ENCODE assay signal across 8 cellular contexts in genomic region chr19:38213911-38214625, GRCh38. TPM values are rescaled to one million over a fixed set of nuclear protein-coding genes. Genes with fewer than 3 reads are reported as not detected.
DNase-seq lines count a peak whose midpoint lies in the region; ATAC-seq and TF ChIP-seq lines count a peak whose summit lies in the region.

No MANE protein-coding gene starts in this region.

- intact Hi-C loops in heart right ventricle (cut with DNase I) = loop anchor here in 1 of 10 donors (10.0 kb wide), 1 partner anchor 69 kb away; no protein-coding TSS in a partner anchor
- intact Hi-C loops in spleen (cut with DNase I; ENCODE audit: low total_unique reads) = no loop called here

- H4K8ac ChIP-seq in mesenchymal stem cell (ENCODE audit: low read length) = no peak overlapping the region

- H2AK5ac ChIP-seq in mesenchymal stem cell (ENCODE audit: low read length, severe bottlenecking) = no peak overlapping the region

- H2BK15ac ChIP-seq in mesenchymal stem cell (ENCODE audit: low read depth, poor library complexity, severe bottlenecking) = no peak overlapping the region

- DNase-seq in NCI-H226 (peak; percentile 85), mesenchymal stem cell (peak; percentile 34), type B pancreatic cell (ENCODE audit: extremely low spot score, unreplicated experiment) (no peak), heart right ventricle (no peak), spleen (no peak)

- H3K27ac Mint-ChIP-seq in activated T-helper 17 cell treated with anti-CD3 and anti-CD28 coated beads, Interleukin-2, amount 50 U/mL, for 72 hours = peak overlapping the region; percentile 91
- peak overlapping the region; percentile 41 for H3K27ac Mint-ChIP-seq in type B pancreatic cell

- H2BK12ac ChIP-seq in mesenchymal stem cell (ENCODE audit: low read length in 2 of 2) = no peak overlapping the region

- H3K4me2 ChIP-seq in mesenchymal stem cell (ENCODE audit: low read length, poor library complexity, severe bottlenecking) = no peak overlapping the region

- TF ChIP-seq CTCF in type B pancreatic cell (conservative IDR thresholded peaks at IDR 0.05) = no peak
- TF ChIP-seq CTCF in heart right ventricle (IDR thresholded peaks at IDR 0.05) = no peak
- no peak for TF ChIP-seq CTCF in spleen (IDR thresholded peaks at IDR 0.05 in 8 of 11, conservative IDR thresholded peaks at IDR 0.05 in 3 of 11)

- H3K18ac ChIP-seq in mesenchymal stem cell (ENCODE audit: low read depth in 1 of 2, low read length in 2 of 2) = no peak overlapping the region

- H3K23ac ChIP-seq in mesenchymal stem cell (ENCODE audit: low read length in 2 of 2) = no peak overlapping the region

- no peaks in the 10 kb centered on the region for H3K9me3 ChIP-seq in mesenchymal stem cell (ENCODE audit: control insufficient read depth, low read length)
- no peaks in the 10 kb centered on the region for H3K9me3 ChIP-seq in heart right ventricle
- H3K9me3 ChIP-seq in spleen = no peaks in the 10 kb centered on the region

- ATAC-seq in GM19351 (IDR thresholded peaks at IDR 0.05; ENCODE audit: unreplicated experiment) (peak; percentile 68), heart right ventricle (no peak), HG03039 (IDR thresholded peaks at IDR 0.05; ENCODE audit: unreplicated experiment) (no peak)
- ATAC-seq in activated T-helper 17 cell treated with anti-CD3 and anti-CD28 coated beads, Interleukin-2, amount 50 U/mL, for 72 hours (replicated peaks) = peak; percentile 95

- peaks cover 7 to 15% of the 10 kb centered on the region in 2 experiments for H3K27me3 ChIP-seq in mesenchymal stem cell (ENCODE audit: control insufficient read depth in 1 of 2, insufficient read depth in 1 of 2, low read length in 2 of 2)
- H3K27me3 ChIP-seq in heart right ventricle = peaks cover 7 to 62% (median 31%) of the 10 kb centered on the region in 7 donors
- peaks cover 8 to 100% (median 60%) of the 10 kb centered on the region in 7 donors for H3K27me3 ChIP-seq in spleen (replicated peaks in 1 of 7)

- H3K79me1 ChIP-seq in mesenchymal stem cell (replicated peaks; ENCODE audit: low read length, poor library complexity, severe bottlenecking) = no peaks in the 10 kb centered on the region

- no peak overlapping the region for H2BK120ac ChIP-seq in mesenchymal stem cell (ENCODE audit: low read depth, low read length)

- H3K36me3 ChIP-seq in mesenchymal stem cell (ENCODE audit: control insufficient read depth in 1 of 2, insufficient read depth in 2 of 2, low read depth in 1 of 2, low read length in 2 of 2) = peaks cover 0 to 14% of the 10 kb centered on the region in 2 experiments
- H3K36me3 ChIP-seq in heart right ventricle = no peaks in the 10 kb centered on the region
- no peaks in the 10 kb centered on the region for H3K36me3 ChIP-seq in spleen

- H3K4me3 Mint-ChIP-seq in activated T-helper 17 cell treated with anti-CD3 and anti-CD28 coated beads, Interleukin-2, amount 50 U/mL, for 72 hours = peak overlapping the region; percentile 63
- H3K4me3 Mint-ChIP-seq in type B pancreatic cell = no peak overlapping the region

- peaks cover 16% of the 10 kb centered on the region for H3K36me3 Mint-ChIP-seq in activated T-helper 17 cell treated with anti-CD3 and anti-CD28 coated beads, Interleukin-2, amount 50 U/mL, for 72 hours (ENCODE audit: low read depth)
- peaks cover 6% of the 10 kb centered on the region for H3K36me3 Mint-ChIP-seq in type B pancreatic cell

- H3K4me1 Mint-ChIP-seq in activated T-helper 17 cell treated with anti-CD3 and anti-CD28 coated beads, Interleukin-2, amount 50 U/mL, for 72 hours = peaks cover 17% of the 10 kb centered on the region
- H3K4me1 Mint-ChIP-seq in type B pancreatic cell (ENCODE audit: unreplicated experiment) = peaks cover 18% of the 10 kb centered on the region

- no peak overlapping the region for H3K14ac ChIP-seq in mesenchymal stem cell (ENCODE audit: low read length in 2 of 2)

- H3K9ac ChIP-seq in mesenchymal stem cell (ENCODE audit: low read length) = no peak overlapping the region

- H3K4me1 ChIP-seq in mesenchymal stem cell (ENCODE audit: control insufficient read depth, insufficient read depth, low read depth, low read length) (peaks cover 39% of the 10 kb centered on the region), heart right ventricle (peaks cover under 1 to 25% (median 21%) of the 10 kb centered on the region in 9 donors), spleen (peaks cover 8 to 42% (median 25%) of the 10 kb centered on the region in 6 donors)

- WGBS in mesenchymal stem cell = 90% methylated on average over 24 of the region's 24 CpGs
- 77 to 80% methylated on average over 24 of the region's 24 CpGs for WGBS in heart right ventricle, 2 donors
- WGBS in spleen, 5 donors = 19 to 44% (median 29%) methylated on average over 21 to 24 of the region's 24 CpGs

- no peak overlapping the region for H3K4ac ChIP-seq in mesenchymal stem cell (ENCODE audit: low read depth in 1 of 2, low read length in 2 of 2)

- TF ChIP-seq POLR2A in spleen (IDR thresholded peaks at IDR 0.05) = no peak

- no peak overlapping the region for H3K27ac ChIP-seq in mesenchymal stem cell (ENCODE audit: low read length, poor library complexity, severe bottlenecking)
- no peak overlapping the region for H3K27ac ChIP-seq in heart right ventricle
- H3K27ac ChIP-seq in spleen = no peak overlapping the region

- H2AFZ ChIP-seq in mesenchymal stem cell (ENCODE audit: low read depth, low read length) = no peak overlapping the region

- no peak overlapping the region for H2BK5ac ChIP-seq in mesenchymal stem cell (ENCODE audit: low read depth, low read length, poor library complexity, severe bottlenecking)

- H3K4me3 ChIP-seq in mesenchymal stem cell (ENCODE audit: insufficient read depth in 1 of 2, low read depth in 1 of 2, low read length in 2 of 2) = no peak overlapping the region
- no peak overlapping the region for H3K4me3 ChIP-seq in heart right ventricle
- no peak overlapping the region for H3K4me3 ChIP-seq in spleen

- no peak overlapping the region for H4K91ac ChIP-seq in mesenchymal stem cell (ENCODE audit: low read length)

- peaks cover 36% of the 10 kb centered on the region for H3K27me3 Mint-ChIP-seq in activated T-helper 17 cell treated with anti-CD3 and anti-CD28 coated beads, Interleukin-2, amount 50 U/mL, for 72 hours
- peaks cover 13% of the 10 kb centered on the region for H3K27me3 Mint-ChIP-seq in type B pancreatic cell

- H3K9me3 Mint-ChIP-seq in activated T-helper 17 cell treated with anti-CD3 and anti-CD28 coated beads, Interleukin-2, amount 50 U/mL, for 72 hours = no peaks in the 10 kb centered on the region
- no peaks in the 10 kb centered on the region for H3K9me3 Mint-ChIP-seq in type B pancreatic cell

RNA-seq across cellular contexts. Expression of gene DPF1, which starts 10.0 kb away (rescaled TPM):
- 1 to 10 TPM in 1 of 2 donors, not detected in 1; 1.1 TPM for total RNA-seq in activated T-helper 17 cell treated with anti-CD3 and anti-CD28 coated beads, Interleukin-2, amount 50 U/mL, for 72 hours
- 1.4 TPM for polyA plus RNA-seq in mesenchymal stem cell (2013, experiment 1 of 2)
- 1.3 TPM for polyA plus RNA-seq in mesenchymal stem cell (2013, experiment 2 of 2)
- total RNA-seq in type B pancreatic cell (ENCODE audit: low replicate concordance) (0.93 and 12.6 TPM in 2 replicates), heart right ventricle (under 1 TPM in 6 of 10 donors, not detected in 4; 0.16 to 0.72 (median 0.30) TPM), spleen (not detected)
- polyA plus RNA-seq in heart right ventricle (under 1 TPM in 1 of 2 donors, not detected in 1; 0.09 TPM), spleen (under 1 TPM; 0.04 to 0.06 (median 0.06) TPM)

RNA-seq across cellular contexts. Expression of gene PPP1R14A, which starts 42.1 kb away (rescaled TPM):
- total RNA-seq in activated T-helper 17 cell treated with anti-CD3 and anti-CD28 coated beads, Interleukin-2, amount 50 U/mL, for 72 hours = not detected
- 61.0 TPM for polyA plus RNA-seq in mesenchymal stem cell (2013, experiment 1 of 2)
- polyA plus RNA-seq in mesenchymal stem cell (2013, experiment 2 of 2) = 54.2 TPM
- total RNA-seq in type B pancreatic cell (ENCODE audit: low replicate concordance) (14.9 and 20.7 TPM in 2 replicates), heart right ventricle (10 to 100 TPM; 11.2 to 82.6 (median 20.7) TPM), spleen (100 to 1,000 TPM in 2 of 7 donors, 10 to 100 TPM in 5; 26.1 to 102 (median 54.5) TPM)
- polyA plus RNA-seq in heart right ventricle (100 to 1,000 TPM in 1 of 2 donors, 10 to 100 TPM in 1; 45.4 to 184 TPM), spleen (100 to 1,000 TPM in 1 of 3 donors, 10 to 100 TPM in 2; 66.7 to 145 (median 97.2) TPM)

RNA-seq across cellular contexts. Expression of gene SPINT2, which starts 50.3 kb away (rescaled TPM):
- total RNA-seq in activated T-helper 17 cell treated with anti-CD3 and anti-CD28 coated beads, Interleukin-2, amount 50 U/mL, for 72 hours = 10 to 100 TPM; 21.3 to 56.6 TPM
- 6.9 TPM for polyA plus RNA-seq in mesenchymal stem cell (2013, experiment 1 of 2)
- polyA plus RNA-seq in mesenchymal stem cell (2013, experiment 2 of 2) = 7.6 TPM
- total RNA-seq in type B pancreatic cell (ENCODE audit: low replicate concordance) = 243 and 526 TPM in 2 replicates
- 10 to 100 TPM in 7 of 10 donors, 1 to 10 TPM in 3; 4.5 to 29.2 (median 12.7) TPM for total RNA-seq in heart right ventricle
- 10 to 100 TPM in 1 of 2 donors, 1 to 10 TPM in 1; 3.4 to 12.7 TPM for polyA plus RNA-seq in heart right ventricle
- 10 to 100 TPM; 41.2 to 87.8 (median 59.5) TPM for total RNA-seq in spleen
- 10 to 100 TPM; 63.2 to 82.9 (median 65.6) TPM for polyA plus RNA-seq in spleen

Comparison
In these comparisons a context has a peak if more than half of its experiments do, and no peak if none do; other contexts are left out.
1. ATAC-seq: peak in GM19351 (single experiment) and activated T-helper 17 cell treated with anti-CD3 and anti-CD28 coated beads, Interleukin-2, amount 50 U/mL, for 72 hours (single experiment); none in heart right ventricle (0 of 8) and HG03039 (single experiment).
2. DNase-seq: peak in NCI-H226 (single experiment) and mesenchymal stem cell (single experiment); none in type B pancreatic cell (single experiment), heart right ventricle (0 of 2) and spleen (single experiment).
3. RNA of gene PPP1R14A, which starts 42.1 kb away (total RNA-seq): 26.1 to 102 TPM in spleen, 11.2 to 82.6 TPM in heart right ventricle and 14.9 to 20.7 TPM in type B pancreatic cell; not detected in activated T-helper 17 cell treated with anti-CD3 and anti-CD28 coated beads, Interleukin-2, amount 50 U/mL, for 72 hours; every median in the first group is over 4 times any median in the second.